9 cellular contexts compared by ENCODE assay signal in the genomic region with DNA sequence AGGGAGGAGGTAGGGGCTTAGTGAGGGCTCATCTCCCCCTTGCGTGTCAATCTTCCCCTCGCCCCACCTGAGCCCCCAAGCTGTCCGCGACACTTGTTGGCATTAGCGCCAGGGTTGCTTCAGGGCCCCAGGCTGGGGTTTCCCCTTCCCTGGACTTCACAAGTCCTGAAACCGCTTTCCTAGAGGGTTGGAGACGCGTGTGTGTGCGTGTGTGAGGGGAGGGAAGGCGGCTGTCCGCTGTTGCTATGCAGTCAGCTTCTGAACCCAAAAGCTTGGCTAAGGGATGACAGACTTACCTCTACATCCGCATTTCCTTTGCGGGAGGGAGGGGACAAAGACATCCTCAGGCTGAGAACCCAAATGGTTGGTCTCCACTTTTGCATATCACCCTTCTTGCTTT. TPM values are rescaled to one million over a fixed set of nuclear protein-coding genes. Genes with fewer than 3 reads are reported as not detected.
DNase-seq lines count a peak whose midpoint lies in the region; ATAC-seq, FAIRE-seq and TF ChIP-seq lines count a peak whose summit lies in the region.
"Had no signal": no experiment of that assay in that cellular context is flagged by ENCODE, and none has a peak within 500 bp of the region (broad histone marks: within the 10 kb centered on the region; RNA-seq: fewer than 3 reads in every experiment).

No MANE protein-coding gene starts in this region.

- H3K27ac ChIP-seq in heart right ventricle (no peak overlapping the region), right atrium auricular region (no peak overlapping the region), WERI-Rb-1 (no peak overlapping the region), tibial nerve (no peak overlapping the region)

- no peak for TF ChIP-seq POLR2A in tibial nerve (IDR thresholded peaks at IDR 0.05)

- H3K9me3 ChIP-seq in heart right ventricle (no peaks in the 10 kb centered on the region), right atrium auricular region (no peaks in the 10 kb centered on the region), WERI-Rb-1 (ENCODE audit: severe bottlenecking) (no peaks in the 10 kb centered on the region), iPS-18c (ENCODE audit: control insufficient read depth, insufficient read depth, low read length) (no peaks in the 10 kb centered on the region), tibial nerve (no peaks in the 10 kb centered on the region)

- no peaks in the 10 kb centered on the region for H3K36me3 ChIP-seq in heart right ventricle
- H3K36me3 ChIP-seq in right atrium auricular region, result no peaks in the 10 kb centered on the region
- H3K36me3 ChIP-seq in WERI-Rb-1, result no peaks in the 10 kb centered on the region
- no peaks in the 10 kb centered on the region for H3K36me3 ChIP-seq in tibial nerve

- H3K4me1 ChIP-seq in heart right ventricle (peaks cover 0 to 9% (median 5%) of the 10 kb centered on the region in 9 donors), right atrium auricular region (peaks cover 0 to 14% of the 10 kb centered on the region in 2 donors), tibial nerve (peaks cover 0 to 16% (median 6%) of the 10 kb centered on the region in 4 donors)

- FAIRE-seq in D721Med (lab: Jason Lieb, UNC), result no peak

- H3K4me3 ChIP-seq in heart right ventricle (peak overlapping the region in 7 of 10 donors; percentile 1 to 60 (median 51)), right atrium auricular region (peak overlapping the region in 1 of 2 donors; percentile 56), WERI-Rb-1 (ENCODE audit: low read depth, low read length) (peak overlapping the region; percentile 48), iPS-18c (ENCODE audit: insufficient read depth, low read depth, low read length) (peak overlapping the region; percentile 28; the same call in 1 of the 2 replicates), tibial nerve (peak overlapping the region in 3 of 4 donors; percentile 9 to 68 (median 25))

- DNase-seq in heart right ventricle (no peak), right atrium auricular region (ENCODE audit: low spot score) (no peak), WERI-Rb-1 (peak; percentile 16), tibial nerve (ENCODE audit: low spot score in 2 of 2) (no peak), D721Med (ENCODE audit: insufficient read length, low spot score) (no peak), cortex of kidney (lab: John Stamatoyannopoulos, UW) (no peak)
- DNase-seq: NCI-H1694 treated with DMSO at 0.1 percent for 48 hours had no signal

- ATAC-seq in heart right ventricle, result no peak
- ATAC-seq in GM19324 (IDR thresholded peaks at IDR 0.05; ENCODE audit: low FRiP score, unreplicated experiment), result no peak

- WGBS in heart right ventricle, 2 donors, result 15 to 16% methylated on average over 13 of the region's 13 CpGs
- WGBS in tibial nerve, 2 donors, result 18 to 21% methylated on average over 9 to 13 of the region's 13 CpGs

- intact Hi-C loops in heart right ventricle (cut with DNase I), result no loop called here

- no peak for TF ChIP-seq EP300 in tibial nerve (IDR thresholded peaks at IDR 0.05)

- H3K27me3 ChIP-seq in heart right ventricle, result peaks cover 4 to 72% (median 41%) of the 10 kb centered on the region in 7 donors
- H3K27me3 ChIP-seq in right atrium auricular region, result no peaks in the 10 kb centered on the region
- peaks cover 4% of the 10 kb centered on the region for H3K27me3 ChIP-seq in WERI-Rb-1 (ENCODE audit: insufficient read depth, low read depth, severe bottlenecking)
- H3K27me3 ChIP-seq in tibial nerve, result peaks cover 0 to 30% of the 10 kb centered on the region in 2 donors

- TF ChIP-seq CTCF in heart right ventricle (IDR thresholded peaks at IDR 0.05), result no peak
- TF ChIP-seq CTCF in right atrium auricular region (IDR thresholded peaks at IDR 0.05), result no peak
- TF ChIP-seq CTCF in WERI-Rb-1 (IDR thresholded peaks at IDR 0.05; ENCODE audit: low read depth, low read length), result no peak
- TF ChIP-seq CTCF in tibial nerve (IDR thresholded peaks at IDR 0.05), result no peak
- TF ChIP-seq CTCF in D721Med (IDR thresholded peaks at IDR 0.05; ENCODE audit: insufficient read depth, missing control alignments), result no peak

RNA-seq across cellular contexts. Expression of a gene that starts 0.8 kb away (rescaled TPM):
- total RNA-seq in heart right ventricle, result 1 to 10 TPM in 1 of 10 donors, under 1 TPM in 9; 0.05 to 1.0 (median 0.24) TPM
- under 1 TPM; 0.09 to 0.59 TPM for polyA plus RNA-seq in heart right ventricle
- 1 to 10 TPM; 1.3 to 3.2 TPM for total RNA-seq in right atrium auricular region
- 1 to 10 TPM in 3 of 4 donors, under 1 TPM in 1; 0.90 to 6.3 (median 4.8) TPM for total RNA-seq in tibial nerve
